ENCODE assay signal across 16 cellular contexts in the genomic region with DNA sequence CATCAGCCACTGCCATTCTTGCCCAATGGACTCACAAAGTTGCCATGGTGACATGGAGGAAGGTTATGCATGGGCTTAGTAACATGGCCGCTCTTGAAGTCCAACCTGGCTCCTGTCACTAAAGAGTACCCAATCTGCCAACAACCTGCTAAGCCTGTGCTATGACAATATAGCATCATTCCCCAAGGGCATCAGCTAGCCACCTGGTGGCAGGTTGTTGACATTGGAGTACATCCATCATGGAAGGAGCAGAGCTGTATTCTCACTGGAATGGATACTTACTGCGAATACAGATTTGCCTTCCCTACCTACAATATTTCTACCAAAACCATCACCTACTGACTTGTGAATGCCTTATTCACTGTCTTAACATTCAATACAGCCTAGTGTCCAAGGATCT.
DNase-seq lines count a peak whose midpoint lies in the region; ATAC-seq and TF ChIP-seq lines count a peak whose summit lies in the region.
"Had no signal": no experiment of that assay in that cellular context is flagged by ENCODE, and none has a peak within 500 bp of the region (broad histone marks: within the 10 kb centered on the region; RNA-seq: fewer than 3 reads in every experiment).

No MANE protein-coding gene starts in this region.

- H3K9me3 ChIP-seq in OCI-LY7 (ENCODE audit: low read length), result no peaks in the 10 kb centered on the region
- H3K9me3 ChIP-seq in effector memory CD4-positive, alpha-beta T cell (ENCODE audit: control insufficient read depth, low read length), result no peaks in the 10 kb centered on the region
- H3K9me3 ChIP-seq: pancreas had no signal

- H4K20me1 ChIP-seq in OCI-LY7 (ENCODE audit: insufficient read depth, low read length), result no peaks in the 10 kb centered on the region

- no peaks in the 10 kb centered on the region for H3K9me2 ChIP-seq in OCI-LY7 (ENCODE audit: insufficient read depth, low read length)

- H3K27me3 Mint-ChIP-seq in neural crest cell (ENCODE audit: low read depth), result no peaks in the 10 kb centered on the region

- no peaks in the 10 kb centered on the region for H3K27me3 ChIP-seq in effector memory CD4-positive, alpha-beta T cell (replicated peaks; ENCODE audit: control insufficient read depth, insufficient read depth, low read length, poor library complexity, severe bottlenecking)
- H3K27me3 ChIP-seq: pancreas had no signal

- CTCF ChIA-PET in OCI-LY7 (lab: Charles Lee; ENCODE audit: unreplicated experiment), result no interaction called here

- TF ChIP-seq CTCF in OCI-LY7 (conservative IDR thresholded peaks at IDR 0.05; ENCODE audit: low read length) (0 out of 2 replicates have a peak, but pooled peaks have one; percentile 16), neural crest cell (conservative IDR thresholded peaks at IDR 0.05) (peak; percentile 24)

- H3K79me2 ChIP-seq in OCI-LY7 (ENCODE audit: insufficient read depth, low read depth, low read length), result no peaks in the 10 kb centered on the region

- no peak overlapping the region for H3K27ac Mint-ChIP-seq in neural crest cell (ENCODE audit: unreplicated experiment)
- H3K27ac Mint-ChIP-seq: stimulated activated naive B cell treated with anti-CD40 and anti-IgM and Interleukin-4, amounts not matched to agents 10 μg/mL and 1 μg/mL and 100 μg/mL, for 72 hours had no signal

- ATAC-seq in GM18498 (IDR thresholded peaks at IDR 0.05; ENCODE audit: unreplicated experiment), result no peak
- ATAC-seq: pancreas; stimulated activated naive B cell treated with anti-CD40 and anti-IgM and Interleukin-4, amounts not matched to agents 10 μg/mL and 1 μg/mL and 100 μg/mL, for 72 hours had no signal

- H2AFZ ChIP-seq in OCI-LY7 (ENCODE audit: low read length), result no peak overlapping the region

- H3K36me3 ChIP-seq in OCI-LY7 (ENCODE audit: insufficient read depth, low read length), result no peaks in the 10 kb centered on the region
- no peaks in the 10 kb centered on the region for H3K36me3 ChIP-seq in effector memory CD4-positive, alpha-beta T cell (ENCODE audit: control insufficient read depth, insufficient read depth, low read length)
- H3K36me3 ChIP-seq: left ventricle myocardium inferior, pancreas had no signal

- BruUV-seq in OCI-LY7 (replicated peaks; lab: Mats Ljungman, UMichigan), result no TSS peak

- H3K4me1 ChIP-seq in OCI-LY7 (ENCODE audit: insufficient read depth, low read length, poor library complexity, severe bottlenecking), result no peaks in the 10 kb centered on the region
- no peaks in the 10 kb centered on the region for H3K4me1 ChIP-seq in effector memory CD4-positive, alpha-beta T cell (ENCODE audit: control insufficient read depth, insufficient read depth, low read length, poor library complexity, severe bottlenecking)
- H3K4me1 ChIP-seq: left ventricle myocardium inferior, pancreas had no signal

- peaks cover 6% of the 10 kb centered on the region for H3K36me3 Mint-ChIP-seq in neural crest cell (ENCODE audit: low read depth)

- H3K4me3 Mint-ChIP-seq in neural crest cell, result no peak overlapping the region
- H3K4me3 Mint-ChIP-seq: stimulated activated naive B cell treated with anti-CD40 and anti-IgM and Interleukin-4, amounts not matched to agents 10 μg/mL and 1 μg/mL and 100 μg/mL, for 72 hours had no signal

- H3K9me3 Mint-ChIP-seq in neural crest cell, result peaks cover 13% of the 10 kb centered on the region

- H3K27ac ChIP-seq in OCI-LY7 (ENCODE audit: low read depth, low read length, poor library complexity, severe bottlenecking), result no peak overlapping the region
- H3K27ac ChIP-seq in effector memory CD4-positive, alpha-beta T cell (ENCODE audit: insufficient read depth, low read length, poor library complexity, severe bottlenecking), result no peak overlapping the region
- H3K27ac ChIP-seq: HL-60, KMS-11, left ventricle myocardium inferior, pancreas had no signal

- intact Hi-C loops in OCI-LY7 (cut with micrococcal nuclease; ENCODE audit: unreplicated experiment), result no loop called here

- DNase-seq in NCI-H510A treated with DMSO at 0.1 percent for 48 hours (lab: John Stamatoyannopoulos, UW) (peak; percentile 13), NCI-H510A (lab: John Stamatoyannopoulos, UW) (no peak), OCI-LY7 (ENCODE audit: low spot score) (no peak), neural crest cell (ENCODE audit: low read depth, low spot score) (no peak), NCI-H1092 treated with DMSO at 0.1 percent for 48 hours (lab: John Stamatoyannopoulos, UW) (no peak)
- DNase-seq in Jurkat, Clone E6-1 (ENCODE audit: low read depth, low spot score), result peak; percentile 12
- no peak for DNase-seq in effector memory CD4-positive, alpha-beta T cell
- DNase-seq: amygdala; foreskin fibroblast; left ventricle myocardium inferior; NCI-H2227 treated with DMSO at 0.1 percent for 48 hours; pancreas; stimulated activated naive B cell treated with anti-CD40 and anti-IgM and Interleukin-4, amounts not matched to agents 10 μg/mL and 1 μg/mL and 100 μg/mL, for 72 hours had no signal

- no peak overlapping the region for H3K4me3 ChIP-seq in Jurkat, Clone E6-1 (ENCODE audit: low read length)
- no peak overlapping the region for H3K4me3 ChIP-seq in OCI-LY7 (ENCODE audit: low read depth, low read length, poor library complexity, severe bottlenecking)
- H3K4me3 ChIP-seq in effector memory CD4-positive, alpha-beta T cell (ENCODE audit: insufficient read depth, low read depth, low read length, poor library complexity, severe bottlenecking), result no peak overlapping the region
- H3K4me3 ChIP-seq: left ventricle myocardium inferior, pancreas had no signal

- H3K4me1 Mint-ChIP-seq in neural crest cell, result peaks cover 7% of the 10 kb centered on the region
- H3K4me1 Mint-ChIP-seq: stimulated activated naive B cell treated with anti-CD40 and anti-IgM and Interleukin-4, amounts not matched to agents 10 μg/mL and 1 μg/mL and 100 μg/mL, for 72 hours had no signal

- H3K4me2 ChIP-seq in OCI-LY7 (ENCODE audit: low read length), result no peak overlapping the region
- H3K4me2 ChIP-seq: KMS-11 had no signal

- POLR2A ChIA-PET in OCI-LY7 (lab: Charles Lee), result no interaction called here

Comparison
In these comparisons a context has a peak if more than half of its experiments do, and no peak if none do; other contexts are left out.
1. DNase-seq: peak in NCI-H510A treated with DMSO at 0.1 percent for 48 hours (single experiment) and Jurkat, Clone E6-1 (single experiment); none in NCI-H510A (single experiment), OCI-LY7 (single experiment), neural crest cell (single experiment), NCI-H1092 treated with DMSO at 0.1 percent for 48 hours (single experiment) and effector memory CD4-positive, alpha-beta T cell (0 of 3).